Comparison of ENCODE assay signal across 16 cellular contexts in genomic region chr15:63880019-63880418, GRCh38.
"Had no signal": no experiment of that assay in that cellular context is flagged by ENCODE, and none has a peak within 500 bp of the region (broad histone marks: within the 10 kb centered on the region; RNA-seq: fewer than 3 reads in every experiment).

No MANE protein-coding gene starts in this region.

- H3K27ac Mint-ChIP-seq: endodermal cell; nephron; stimulated activated naive CD8-positive, alpha-beta T cell treated with anti-CD3 and anti-CD28 coated beads, Interleukin-15, Interleukin-2, amounts not matched to agents 100 ng/mL and 50 ng/mL, for 24 hours had no signal

- H3K4me1 Mint-ChIP-seq: nephron had no signal

- H3K4me2 ChIP-seq: hepatocyte had no signal

- H3K9me3 ChIP-seq: neutrophil, right atrium auricular region, sigmoid colon, thoracic aorta, transverse colon had no signal

- H3K79me2 ChIP-seq: hepatocyte had no signal

- H3K27me3 Mint-ChIP-seq: stimulated activated naive CD8-positive, alpha-beta T cell treated with anti-CD3 and anti-CD28 coated beads, Interleukin-15, Interleukin-2, amounts not matched to agents 100 ng/mL and 50 ng/mL, for 24 hours had no signal

- H3K4me3 ChIP-seq: hepatocyte, right atrium auricular region, sigmoid colon, thoracic aorta, transverse colon had no signal

- DNase-seq: endodermal cell; erythroblast; foreskin keratinocyte; mesendoderm; naive B cell; posterior cingulate gyrus; sigmoid colon; small intestine; stimulated activated CD4-positive, alpha-beta T cell treated with anti-CD3 and anti-CD28 coated beads, Interleukin-12 subunit alpha, Interleukin-12 subunit beta, amount 100 ng/mL, for 4 hours; transverse colon had no signal

- ATAC-seq: foreskin keratinocyte had no signal

- FAIRE-seq: small intestine had no signal

- H3K36me3 Mint-ChIP-seq: naive B cell had no signal

- H3K9me3 Mint-ChIP-seq: endodermal cell; naive B cell; nephron; stimulated activated naive CD8-positive, alpha-beta T cell treated with anti-CD3 and anti-CD28 coated beads, Interleukin-15, Interleukin-2, amounts not matched to agents 100 ng/mL and 50 ng/mL, for 24 hours had no signal

- H3K4me1 ChIP-seq: foreskin keratinocyte, right atrium auricular region, sigmoid colon, transverse colon had no signal

- H3K36me3 ChIP-seq: neutrophil, right atrium auricular region, sigmoid colon, thoracic aorta, transverse colon had no signal

- H3K27ac ChIP-seq: foreskin keratinocyte, hepatocyte, neutrophil, right atrium auricular region, sigmoid colon, thoracic aorta, transverse colon had no signal

- H2AFZ ChIP-seq: hepatocyte had no signal

- H3K4me3 Mint-ChIP-seq: endodermal cell; nephron; stimulated activated naive CD8-positive, alpha-beta T cell treated with anti-CD3 and anti-CD28 coated beads, Interleukin-15, Interleukin-2, amounts not matched to agents 100 ng/mL and 50 ng/mL, for 24 hours had no signal

- H3K27me3 ChIP-seq: foreskin keratinocyte, hepatocyte, neutrophil, right atrium auricular region, sigmoid colon, transverse colon had no signal
